ENCODE assay signal across 8 cellular contexts in the genomic region with DNA sequence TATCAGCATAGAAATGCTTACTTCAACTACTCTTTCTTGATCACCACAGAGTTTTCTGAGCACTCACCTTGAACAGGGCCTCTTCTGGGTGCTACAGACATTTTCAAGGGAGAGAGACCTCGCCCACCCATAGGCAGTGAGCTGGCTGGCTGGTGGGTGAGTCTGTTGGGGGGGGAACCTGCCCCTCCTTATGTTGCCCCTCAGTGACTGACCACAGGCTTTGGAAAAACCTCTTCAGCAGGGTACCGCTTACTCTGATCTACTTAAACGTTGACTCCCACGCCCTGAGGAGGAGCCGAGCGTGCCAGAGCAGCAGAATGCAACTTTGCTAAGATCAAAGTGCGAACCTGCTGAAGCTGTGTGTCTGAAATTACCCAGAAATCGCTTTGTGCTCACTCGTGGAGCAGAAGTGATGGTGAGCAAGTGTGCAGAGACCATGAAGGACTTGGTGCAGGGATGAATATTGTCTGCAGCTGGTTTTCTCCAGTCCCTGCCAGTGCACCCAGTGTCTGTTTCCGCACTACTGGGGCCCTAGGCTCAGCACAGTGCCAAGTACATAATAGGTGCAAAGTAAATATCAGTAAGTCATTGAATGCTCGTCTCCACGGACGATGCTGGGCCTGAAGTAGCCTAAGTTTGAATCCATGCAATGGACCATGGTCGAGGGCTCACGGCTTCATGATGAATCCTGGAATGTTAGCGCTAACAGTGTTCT.
DNase-seq lines count a peak whose midpoint lies in the region; ATAC-seq and TF ChIP-seq lines count a peak whose summit lies in the region.

No MANE protein-coding gene starts in this region.

- POLR2A ChIA-PET in HEK293T (lab: Yijun Ruan, JAX): no interaction called here

- H3K4me1 ChIP-seq in Peyer's patch: peaks cover 0 to 24% (median 18%) of the 10 kb centered on the region in 4 donors

- ATAC-seq in GM21717 (IDR thresholded peaks at IDR 0.05; ENCODE audit: unreplicated experiment): no peak
- ATAC-seq in GM18870 (IDR thresholded peaks at IDR 0.05; ENCODE audit: unreplicated experiment): no peak

- peak overlapping the region in 2 of 4 donors; percentile 2 to 44 for H3K27ac ChIP-seq in Peyer's patch

- no peaks in the 10 kb centered on the region for H3K36me3 ChIP-seq in Peyer's patch

- no peak for TF ChIP-seq CTCF in Peyer's patch (IDR thresholded peaks at IDR 0.05)

- DNase-seq in Peyer's patch (peak in 2 of 3 donors; percentile 64 to 75), activated T-cell treated with anti-CD3 and anti-CD28 coated beads for 48 hours (ENCODE audit: low read depth) (peak; percentile 48), mesenteric fat pad (ENCODE audit: low spot score) (peak; percentile 73), HUDEP-2 (lab: John Stamatoyannopoulos, UW; ENCODE audit: unreplicated experiment in 76 of 76) (no peak), HEK293T (ENCODE audit: extremely low spot score) (no peak)
- DNase-seq in stimulated activated naive CD4-positive, alpha-beta T cell (lab: John Stamatoyannopoulos, UW): peak; percentile 19 to 57 (median 38)

- H3K4me3 ChIP-seq in Peyer's patch: no peak overlapping the region

- H3K9me3 ChIP-seq in Peyer's patch: no peaks in the 10 kb centered on the region

- CTCF ChIA-PET in HEK293T (lab: Yijun Ruan, JAX): interaction anchor here (1.4 kb wide), 1 partner anchor 269 kb away, joined by 5 read pairs; no protein-coding TSS in a partner anchor

- H3K27me3 ChIP-seq in Peyer's patch: no peaks in the 10 kb centered on the region

- no peak for TF ChIP-seq POLR2A in Peyer's patch (IDR thresholded peaks at IDR 0.05)

TF ChIP-seq in HEK293T, 16 proteins besides CTCF, POLR2A, EP300 and RAD21:
- TF ChIP-seq FOXM1 (IDR thresholded peaks at IDR 0.05; ENCODE audit: borderline replicate concordance) (no peak), TARDBP (IDR thresholded peaks at IDR 0.05) (no peak), SP1 (IDR thresholded peaks at IDR 0.05) (no peak), SUZ12 (IDR thresholded peaks at IDR 0.05) (no peak), ELF4 (IDR thresholded peaks at IDR 0.05) (no peak), FOXK2 (IDR thresholded peaks at IDR 0.05) (no peak), LEF1 (IDR thresholded peaks at IDR 0.05; ENCODE audit: borderline replicate concordance) (no peak)
- TF ChIP-seq, protein P1, sequence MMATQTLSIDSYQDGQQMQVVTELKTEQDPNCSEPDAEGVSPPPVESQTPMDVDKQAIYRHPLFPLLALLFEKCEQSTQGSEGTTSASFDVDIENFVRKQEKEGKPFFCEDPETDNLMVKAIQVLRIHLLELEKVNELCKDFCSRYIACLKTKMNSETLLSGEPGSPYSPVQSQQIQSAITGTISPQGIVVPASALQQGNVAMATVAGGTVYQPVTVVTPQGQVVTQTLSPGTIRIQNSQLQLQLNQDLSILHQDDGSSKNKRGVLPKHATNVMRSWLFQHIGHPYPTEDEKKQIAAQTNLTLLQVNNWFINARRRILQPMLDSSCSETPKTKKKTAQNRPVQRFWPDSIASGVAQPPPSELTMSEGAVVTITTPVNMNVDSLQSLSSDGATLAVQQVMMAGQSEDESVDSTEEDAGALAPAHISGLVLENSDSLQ (IDR thresholded peaks at IDR 0.05): no peak
TF ChIP-seq in HEK293T: peak in this region for 0.

Comparison
In these comparisons a context has a peak if more than half of its experiments do, and no peak if none do; other contexts are left out.
1. DNase-seq: peak in Peyer's patch (2 of 3), activated T-cell treated with anti-CD3 and anti-CD28 coated beads for 48 hours (single experiment), mesenteric fat pad (single experiment) and stimulated activated naive CD4-positive, alpha-beta T cell (6 of 6); none in HUDEP-2 (0 of 76) and HEK293T (single experiment).